11 cellular contexts compared by ENCODE assay signal in genomic region chr4:121272526-121272925, GRCh38.
DNase-seq lines count a peak whose midpoint lies in the region; ATAC-seq and TF ChIP-seq lines count a peak whose summit lies in the region.
"Had no signal": no experiment of that assay in that cellular context is flagged by ENCODE, and none has a peak within 500 bp of the region (broad histone marks: within the 10 kb centered on the region; RNA-seq: fewer than 3 reads in every experiment).

No MANE protein-coding gene starts in this region.

- DNase-seq in AG04450 (ENCODE audit: low read depth, low spot score) (peak; percentile 24), adipocyte (ENCODE audit: low read depth) (peak; percentile 53), cerebellar nuclear complex (lab: John Stamatoyannopoulos, UW) (no peak), WERI-Rb-1 (no peak), Kasumi-1 (lab: John Stamatoyannopoulos, UW) (no peak), ascending aorta (ENCODE audit: low spot score in 2 of 2) (no peak)
- DNase-seq: activated CD4-positive, CD25-positive, alpha-beta regulatory T cell treated with anti-CD3 and anti-CD28 coated beads, Interleukin-2, amount 50 U/mL, for 72 hours; transverse colon had no signal

- H3K4me1 ChIP-seq in adipocyte (ENCODE audit: control insufficient read depth, insufficient read depth, low read length) (peaks cover 3% of the 10 kb centered on the region), ascending aorta (no peaks in the 10 kb centered on the region)
- H3K4me1 ChIP-seq: transverse colon had no signal

- intact Hi-C loops in ascending aorta (cut with DNase I): no loop called here

- H3K36me3 ChIP-seq in adipocyte (ENCODE audit: control insufficient read depth, insufficient read depth, low read length, severe bottlenecking) (no peaks in the 10 kb centered on the region), WERI-Rb-1 (no peaks in the 10 kb centered on the region), ascending aorta (no peaks in the 10 kb centered on the region)
- H3K36me3 ChIP-seq: BLaER1 treated with 17β-estradiol and CSF1 and Interleukin-3, amounts not matched to agents 10 nM and 100 nM; transverse colon had no signal

- H3K4me3 ChIP-seq in AG04450 (ENCODE audit: low read depth, low read length) (no peak overlapping the region), adipocyte (ENCODE audit: low read length) (no peak overlapping the region), WERI-Rb-1 (ENCODE audit: low read depth, low read length) (no peak overlapping the region), ascending aorta (no peak overlapping the region)
- H3K4me3 ChIP-seq: BLaER1 treated with 17β-estradiol and CSF1 and Interleukin-3, amounts not matched to agents 10 nM and 100 nM; transverse colon had no signal

- CTCF ChIA-PET in AG04450 (lab: Charles Lee): interaction anchor here (0.7 to 3.5 kb wide), 4 partner anchors 21 to 98 kb away, joined by 5 to 17 read pairs (median 11); no protein-coding TSS in a partner anchor

- H3K9ac ChIP-seq in adipocyte (ENCODE audit: low read length): no peak overlapping the region
- H3K9ac ChIP-seq: BLaER1 treated with 17β-estradiol and CSF1 and Interleukin-3, amounts not matched to agents 10 nM and 100 nM had no signal

- H3K9me3 ChIP-seq in AG04450 (ENCODE audit: control insufficient read depth, insufficient read depth, low read length) (no peaks in the 10 kb centered on the region), adipocyte (ENCODE audit: control insufficient read depth, low read length) (no peaks in the 10 kb centered on the region), WERI-Rb-1 (ENCODE audit: severe bottlenecking) (no peaks in the 10 kb centered on the region), ascending aorta (no peaks in the 10 kb centered on the region)
- H3K9me3 ChIP-seq: BLaER1 treated with 17β-estradiol and CSF1 and Interleukin-3, amounts not matched to agents 10 nM and 100 nM; transverse colon had no signal

- POLR2A ChIA-PET in AG04450 (lab: Yijun Ruan, JAX): no interaction called here

- H3K27ac ChIP-seq in AG04450 (ENCODE audit: low read depth, low read length) (no peak overlapping the region), WERI-Rb-1 (no peak overlapping the region), ascending aorta (no peak overlapping the region)
- H3K27ac ChIP-seq: transverse colon had no signal

- ATAC-seq in GM19395 (IDR thresholded peaks at IDR 0.05; ENCODE audit: unreplicated experiment) (peak; percentile 84), HG03064 (IDR thresholded peaks at IDR 0.05; ENCODE audit: low read depth, unreplicated experiment) (peak; percentile 75)

- TF ChIP-seq CTCF in AG04450 (IDR thresholded peaks at IDR 0.05; ENCODE audit: low read depth, low read length): no peak
- TF ChIP-seq CTCF in WERI-Rb-1 (IDR thresholded peaks at IDR 0.05; ENCODE audit: low read depth, low read length): no peak
- TF ChIP-seq CTCF in ascending aorta (IDR thresholded peaks at IDR 0.05): no peak

- no peaks in the 10 kb centered on the region for H3K27me3 ChIP-seq in AG04450 (ENCODE audit: control insufficient read depth, insufficient read depth, low read length)
- H3K27me3 ChIP-seq in adipocyte (replicated peaks; ENCODE audit: control insufficient read depth, insufficient read depth, low read length): peaks cover 8% of the 10 kb centered on the region
- no peaks in the 10 kb centered on the region for H3K27me3 ChIP-seq in WERI-Rb-1 (ENCODE audit: insufficient read depth, low read depth, severe bottlenecking)
- H3K27me3 ChIP-seq in ascending aorta: no peaks in the 10 kb centered on the region
- H3K27me3 ChIP-seq: BLaER1 treated with 17β-estradiol and CSF1 and Interleukin-3, amounts not matched to agents 10 nM and 100 nM; transverse colon had no signal

Comparison
In these comparisons a context has a peak if more than half of its experiments do, and no peak if none do; other contexts are left out.
1. DNase-seq: peak in AG04450 (single experiment) and adipocyte (single experiment); none in cerebellar nuclear complex (0 of 2), WERI-Rb-1 (single experiment), Kasumi-1 (0 of 2) and ascending aorta (0 of 2).